In the genomic region with DNA sequence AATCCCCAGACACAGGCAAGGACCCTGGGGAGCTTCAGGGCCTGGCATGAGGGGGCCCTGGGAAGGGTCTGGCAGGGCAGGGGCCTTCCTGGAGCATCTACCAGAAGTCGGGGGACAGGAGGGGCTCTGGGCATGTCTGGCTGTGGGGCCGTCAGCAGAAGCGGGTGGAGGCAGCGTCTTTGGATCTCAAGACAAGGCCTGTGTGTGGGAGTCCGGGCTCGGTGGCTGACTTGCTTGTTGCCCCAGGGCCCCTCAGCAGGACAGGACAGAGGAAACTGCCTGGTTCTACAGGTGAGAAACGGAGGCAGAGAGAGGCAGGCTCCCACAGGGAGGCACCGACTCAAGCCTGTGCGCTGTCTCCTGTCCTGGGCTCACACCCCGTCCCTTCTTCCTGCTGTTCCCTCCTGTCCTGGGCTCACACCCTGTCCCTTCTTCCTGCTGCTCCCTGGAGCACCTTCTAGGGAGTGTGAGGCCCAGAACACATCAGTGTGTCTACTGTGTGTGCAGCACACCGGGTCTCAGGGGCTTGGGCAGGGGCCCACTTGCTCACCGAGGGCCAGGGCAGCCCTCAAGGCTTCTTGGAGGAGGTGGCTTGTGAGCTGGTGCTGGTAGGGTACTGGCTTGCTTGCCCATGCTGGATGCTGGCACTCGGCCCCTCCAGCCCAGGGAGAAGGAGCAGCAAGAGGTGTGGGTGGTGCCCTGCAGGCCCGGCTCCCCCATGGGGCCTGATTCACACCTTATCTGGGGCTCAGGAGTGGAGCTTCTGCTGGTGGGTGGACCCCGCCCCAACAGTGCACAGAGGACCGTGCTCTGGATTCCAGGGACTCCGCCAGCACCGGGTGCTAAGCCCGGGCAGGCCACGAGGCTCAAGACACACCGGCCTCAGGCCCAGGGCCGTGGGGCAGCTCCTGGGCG, we compare ENCODE assay signal across 2 cellular contexts.
TF ChIP-seq lines count a peak whose summit lies in the region.

No MANE protein-coding gene starts in this region.

TF ChIP-seq in HepG2, 621 proteins besides CTCF, POLR2A, EP300 and RAD21:
- TF ChIP-seq ZSCAN29 (CRISPR knock-in tag; conservative IDR thresholded peaks at IDR 0.05) (no peak), ZNF629 (CRISPR knock-in tag; conservative IDR thresholded peaks at IDR 0.05) (no peak), RFX3 (CRISPR knock-in tag; IDR thresholded peaks at IDR 0.05) (no peak), HNF4G (IDR thresholded peaks at IDR 0.05; ENCODE audit: borderline replicate concordance, low read depth, low read length) (no peak), HNF4G (CRISPR knock-in tag; IDR thresholded peaks at IDR 0.05; ENCODE audit: borderline replicate concordance, low read depth) (no peak), ZNF747 (CRISPR knock-in tag; IDR thresholded peaks at IDR 0.05; ENCODE audit: borderline replicate concordance) (no peak), ZNF256 (CRISPR knock-in tag; conservative IDR thresholded peaks at IDR 0.05) (no peak), ZBTB3 (CRISPR knock-in tag; IDR thresholded peaks at IDR 0.05; ENCODE audit: borderline replicate concordance, low read depth) (no peak), ZNF333 (CRISPR knock-in tag; IDR thresholded peaks at IDR 0.05; ENCODE audit: borderline replicate concordance) (no peak), ARNTL (CRISPR knock-in tag; IDR thresholded peaks at IDR 0.05) (no peak), ZNF296 (CRISPR knock-in tag; conservative IDR thresholded peaks at IDR 0.05) (no peak), ZBTB7A (CRISPR knock-in tag; IDR thresholded peaks at IDR 0.05) (no peak), KDM5B (CRISPR knock-in tag; IDR thresholded peaks at IDR 0.05; ENCODE audit: borderline replicate concordance) (no peak), ZNF10 (CRISPR knock-in tag; IDR thresholded peaks at IDR 0.05; ENCODE audit: borderline replicate concordance, low read depth) (no peak), TCF7L2 (IDR thresholded peaks at IDR 0.05; ENCODE audit: low read depth, low read length) (no peak)
- TF ChIP-seq, protein P1, sequence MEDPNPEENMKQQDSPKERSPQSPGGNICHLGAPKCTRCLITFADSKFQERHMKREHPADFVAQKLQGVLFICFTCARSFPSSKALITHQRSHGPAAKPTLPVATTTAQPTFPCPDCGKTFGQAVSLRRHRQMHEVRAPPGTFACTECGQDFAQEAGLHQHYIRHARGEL (CRISPR knock-in tag; IDR thresholded peaks at IDR 0.05), result no peak
- TF ChIP-seq, protein P2, sequence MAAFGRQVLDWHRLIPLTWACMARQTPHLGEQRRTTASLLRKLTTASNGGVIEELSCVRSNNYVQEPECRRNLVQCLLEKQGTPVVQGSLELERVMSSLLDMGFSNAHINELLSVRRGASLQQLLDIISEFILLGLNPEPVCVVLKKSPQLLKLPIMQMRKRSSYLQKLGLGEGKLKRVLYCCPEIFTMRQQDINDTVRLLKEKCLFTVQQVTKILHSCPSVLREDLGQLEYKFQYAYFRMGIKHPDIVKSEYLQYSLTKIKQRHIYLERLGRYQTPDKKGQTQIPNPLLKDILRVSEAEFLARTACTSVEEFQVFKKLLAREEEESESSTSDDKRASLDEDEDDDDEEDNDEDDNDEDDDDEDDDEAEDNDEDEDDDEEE (CRISPR knock-in tag; IDR thresholded peaks at IDR 0.05), result no peak

TF ChIP-seq in SK-N-SH treated with all-trans-retinoic acid at 6 μM for 48 hours, 23 proteins besides CTCF, POLR2A, EP300 and RAD21:
- TF ChIP-seq ZNF70 (CRISPR knock-in tag; IDR thresholded peaks at IDR 0.05) (no peak), ZFP3 (CRISPR knock-in tag; IDR thresholded peaks at IDR 0.05) (no peak), ESRRG (CRISPR knock-in tag; IDR thresholded peaks at IDR 0.05) (no peak), TOX (CRISPR knock-in tag; IDR thresholded peaks at IDR 0.05; ENCODE audit: borderline replicate concordance) (no peak), ZNF8 (CRISPR knock-in tag; IDR thresholded peaks at IDR 0.05) (no peak), ZC3H10 (CRISPR knock-in tag; IDR thresholded peaks at IDR 0.05) (no peak), ZNF565 (CRISPR knock-in tag; conservative IDR thresholded peaks at IDR 0.05; ENCODE audit: low read depth) (no peak), TCF4 (CRISPR knock-in tag; IDR thresholded peaks at IDR 0.05; ENCODE audit: borderline replicate concordance) (no peak), PPARA (CRISPR knock-in tag; IDR thresholded peaks at IDR 0.05; ENCODE audit: borderline replicate concordance) (no peak)
- TF ChIP-seq, protein P3, sequence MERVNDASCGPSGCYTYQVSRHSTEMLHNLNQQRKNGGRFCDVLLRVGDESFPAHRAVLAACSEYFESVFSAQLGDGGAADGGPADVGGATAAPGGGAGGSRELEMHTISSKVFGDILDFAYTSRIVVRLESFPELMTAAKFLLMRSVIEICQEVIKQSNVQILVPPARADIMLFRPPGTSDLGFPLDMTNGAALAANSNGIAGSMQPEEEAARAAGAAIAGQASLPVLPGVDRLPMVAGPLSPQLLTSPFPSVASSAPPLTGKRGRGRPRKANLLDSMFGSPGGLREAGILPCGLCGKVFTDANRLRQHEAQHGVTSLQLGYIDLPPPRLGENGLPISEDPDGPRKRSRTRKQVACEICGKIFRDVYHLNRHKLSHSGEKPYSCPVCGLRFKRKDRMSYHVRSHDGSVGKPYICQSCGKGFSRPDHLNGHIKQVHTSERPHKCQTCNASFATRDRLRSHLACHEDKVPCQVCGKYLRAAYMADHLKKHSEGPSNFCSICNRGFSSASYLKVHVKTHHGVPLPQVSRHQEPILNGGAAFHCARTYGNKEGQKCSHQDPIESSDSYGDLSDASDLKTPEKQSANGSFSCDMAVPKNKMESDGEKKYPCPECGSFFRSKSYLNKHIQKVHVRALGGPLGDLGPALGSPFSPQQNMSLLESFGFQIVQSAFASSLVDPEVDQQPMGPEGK (CRISPR knock-in tag; IDR thresholded peaks at IDR 0.05; ENCODE audit: borderline replicate concordance), result no peak
- TF ChIP-seq, protein P4, sequence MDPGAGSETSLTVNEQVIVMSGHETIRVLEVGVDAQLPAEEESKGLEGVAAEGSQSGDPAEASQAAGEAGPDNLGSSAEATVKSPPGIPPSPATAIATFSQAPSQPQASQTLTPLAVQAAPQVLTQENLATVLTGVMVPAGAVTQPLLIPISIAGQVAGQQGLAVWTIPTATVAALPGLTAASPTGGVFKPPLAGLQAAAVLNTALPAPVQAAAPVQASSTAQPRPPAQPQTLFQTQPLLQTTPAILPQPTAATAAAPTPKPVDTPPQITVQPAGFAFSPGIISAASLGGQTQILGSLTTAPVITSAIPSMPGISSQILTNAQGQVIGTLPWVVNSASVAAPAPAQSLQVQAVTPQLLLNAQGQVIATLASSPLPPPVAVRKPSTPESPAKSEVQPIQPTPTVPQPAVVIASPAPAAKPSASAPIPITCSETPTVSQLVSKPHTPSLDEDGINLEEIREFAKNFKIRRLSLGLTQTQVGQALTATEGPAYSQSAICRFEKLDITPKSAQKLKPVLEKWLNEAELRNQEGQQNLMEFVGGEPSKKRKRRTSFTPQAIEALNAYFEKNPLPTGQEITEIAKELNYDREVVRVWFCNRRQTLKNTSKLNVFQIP (CRISPR knock-in tag; IDR thresholded peaks at IDR 0.05; ENCODE audit: borderline replicate concordance, low read depth), result no peak
- TF ChIP-seq, protein P5, sequence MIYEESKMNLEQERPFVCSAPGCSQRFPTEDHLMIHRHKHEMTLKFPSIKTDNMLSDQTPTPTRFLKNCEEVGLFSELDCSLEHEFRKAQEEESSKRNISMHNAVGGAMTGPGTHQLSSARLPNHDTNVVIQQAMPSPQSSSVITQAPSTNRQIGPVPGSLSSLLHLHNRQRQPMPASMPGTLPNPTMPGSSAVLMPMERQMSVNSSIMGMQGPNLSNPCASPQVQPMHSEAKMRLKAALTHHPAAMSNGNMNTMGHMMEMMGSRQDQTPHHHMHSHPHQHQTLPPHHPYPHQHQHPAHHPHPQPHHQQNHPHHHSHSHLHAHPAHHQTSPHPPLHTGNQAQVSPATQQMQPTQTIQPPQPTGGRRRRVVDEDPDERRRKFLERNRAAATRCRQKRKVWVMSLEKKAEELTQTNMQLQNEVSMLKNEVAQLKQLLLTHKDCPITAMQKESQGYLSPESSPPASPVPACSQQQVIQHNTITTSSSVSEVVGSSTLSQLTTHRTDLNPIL (CRISPR knock-in tag; IDR thresholded peaks at IDR 0.05; ENCODE audit: low read depth), result no peak
- TF ChIP-seq, protein P6, sequence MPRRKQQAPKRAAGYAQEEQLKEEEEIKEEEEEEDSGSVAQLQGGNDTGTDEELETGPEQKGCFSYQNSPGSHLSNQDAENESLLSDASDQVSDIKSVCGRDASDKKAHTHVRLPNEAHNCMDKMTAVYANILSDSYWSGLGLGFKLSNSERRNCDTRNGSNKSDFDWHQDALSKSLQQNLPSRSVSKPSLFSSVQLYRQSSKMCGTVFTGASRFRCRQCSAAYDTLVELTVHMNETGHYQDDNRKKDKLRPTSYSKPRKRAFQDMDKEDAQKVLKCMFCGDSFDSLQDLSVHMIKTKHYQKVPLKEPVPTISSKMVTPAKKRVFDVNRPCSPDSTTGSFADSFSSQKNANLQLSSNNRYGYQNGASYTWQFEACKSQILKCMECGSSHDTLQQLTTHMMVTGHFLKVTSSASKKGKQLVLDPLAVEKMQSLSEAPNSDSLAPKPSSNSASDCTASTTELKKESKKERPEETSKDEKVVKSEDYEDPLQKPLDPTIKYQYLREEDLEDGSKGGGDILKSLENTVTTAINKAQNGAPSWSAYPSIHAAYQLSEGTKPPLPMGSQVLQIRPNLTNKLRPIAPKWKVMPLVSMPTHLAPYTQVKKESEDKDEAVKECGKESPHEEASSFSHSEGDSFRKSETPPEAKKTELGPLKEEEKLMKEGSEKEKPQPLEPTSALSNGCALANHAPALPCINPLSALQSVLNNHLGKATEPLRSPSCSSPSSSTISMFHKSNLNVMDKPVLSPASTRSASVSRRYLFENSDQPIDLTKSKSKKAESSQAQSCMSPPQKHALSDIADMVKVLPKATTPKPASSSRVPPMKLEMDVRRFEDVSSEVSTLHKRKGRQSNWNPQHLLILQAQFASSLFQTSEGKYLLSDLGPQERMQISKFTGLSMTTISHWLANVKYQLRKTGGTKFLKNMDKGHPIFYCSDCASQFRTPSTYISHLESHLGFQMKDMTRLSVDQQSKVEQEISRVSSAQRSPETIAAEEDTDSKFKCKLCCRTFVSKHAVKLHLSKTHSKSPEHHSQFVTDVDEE (CRISPR knock-in tag; IDR thresholded peaks at IDR 0.05), result no peak
TF ChIP-seq in SK-N-SH treated with all-trans-retinoic acid at 6 μM for 48 hours: peak in this region for 0.
